15 cellular contexts compared by ENCODE assay signal in the genomic region with DNA sequence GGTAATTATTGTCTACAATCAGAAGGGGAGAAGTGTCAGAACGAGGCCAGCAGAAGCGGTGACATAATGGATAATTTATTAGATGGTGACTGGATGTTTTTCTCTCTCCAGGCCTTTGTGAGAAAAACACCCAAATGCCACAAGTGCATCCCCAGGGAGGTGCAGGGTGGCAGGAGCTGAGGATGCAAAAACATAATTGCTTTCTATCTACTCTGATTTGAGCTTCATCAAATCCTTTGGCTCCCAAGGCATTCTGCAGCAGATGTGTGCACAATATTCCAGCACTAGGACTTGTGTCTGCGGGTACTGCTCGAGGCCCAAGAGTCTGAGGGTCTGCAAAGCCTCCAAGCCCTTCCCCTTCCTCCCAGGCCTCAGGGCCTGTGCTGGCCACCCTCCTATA.
"Had no signal": no experiment of that assay in that cellular context is flagged by ENCODE, and none has a peak within 500 bp of the region (broad histone marks: within the 10 kb centered on the region; RNA-seq: fewer than 3 reads in every experiment).

No MANE protein-coding gene starts in this region.

- H3K36me3 Mint-ChIP-seq: type B pancreatic cell had no signal

- ATAC-seq: activated T-helper 17 cell treated with anti-CD3 and anti-CD28 coated beads, Interleukin-2, amount 50 U/mL, for 72 hours; foreskin keratinocyte; heart left ventricle; right lobe of liver had no signal

- H3K27ac Mint-ChIP-seq: activated T-helper 17 cell treated with anti-CD3 and anti-CD28 coated beads, Interleukin-2, amount 50 U/mL, for 72 hours; nephron; type B pancreatic cell had no signal

- H3K4me3 Mint-ChIP-seq: activated T-helper 17 cell treated with anti-CD3 and anti-CD28 coated beads, Interleukin-2, amount 50 U/mL, for 72 hours; nephron; type B pancreatic cell had no signal

- H3K4me1 Mint-ChIP-seq: activated T-helper 17 cell treated with anti-CD3 and anti-CD28 coated beads, Interleukin-2, amount 50 U/mL, for 72 hours had no signal

- H3K9me3 Mint-ChIP-seq: nephron, type B pancreatic cell had no signal

- H3K27me3 Mint-ChIP-seq: type B pancreatic cell had no signal

- DNase-seq: activated CD4-positive, alpha-beta T cell treated with anti-CD3 and anti-CD28 coated beads, Interleukin-2, amount 50 U/mL, for 4 hours; activated naive CD4-positive, alpha-beta T cell treated with Interleukin-2 at 50 U/mL for 16 hours; activated T-cell treated with anti-CD3 and anti-CD28 coated beads for 4 hours; aorta; cerebellar nuclear complex; effector CD8-positive, alpha-beta T cell; foreskin keratinocyte; heart left ventricle; right lobe of liver; stimulated activated CD4-positive, alpha-beta T cell treated with anti-CD3 and anti-CD28 coated beads, Interleukin-4, amount 100 ng/mL, for 4 hours; stimulated activated CD8-positive, alpha-beta memory T cell treated with anti-CD3 and anti-CD28 coated beads, Interleukin-4, amount 100 ng/mL, for 48 hours; stimulated activated naive CD4-positive, alpha-beta T cell treated with Interleukin-2 at 50 U/mL for 16 hours had no signal
